In genomic region chr17:51876986-51877385, GRCh38 we compare ENCODE assay signal across 15 cellular contexts.
"Had no signal": no experiment of that assay in that cellular context is flagged by ENCODE, and none has a peak within 500 bp of the region (broad histone marks: within the 10 kb centered on the region; RNA-seq: fewer than 3 reads in every experiment).

No MANE protein-coding gene starts in this region.

- DNase-seq: dermis blood vessel endothelial cell; effector CD4-positive, alpha-beta T cell; effector memory CD4-positive, alpha-beta T cell; foreskin keratinocyte; heart left ventricle; hypothalamus; immature natural killer cell; left cardiac atrium; left lung; left ventricle myocardium superior; lower lobe of right lung; mesenchymal stem cell; mucosa of descending colon had no signal

- H3K36me3 Mint-ChIP-seq: immature natural killer cell, mesothelial cell of epicardium had no signal

- ATAC-seq: foreskin keratinocyte, gastroesophageal sphincter, heart left ventricle, left cardiac atrium, left lung, left ventricle myocardium superior, lower lobe of right lung, mucosa of descending colon had no signal

- H3K4me3 Mint-ChIP-seq: immature natural killer cell, mesothelial cell of epicardium had no signal

- H3K27ac Mint-ChIP-seq: immature natural killer cell, mesothelial cell of epicardium had no signal

- H3K4me1 Mint-ChIP-seq: immature natural killer cell, mesothelial cell of epicardium had no signal

- H3K9me3 Mint-ChIP-seq: mesothelial cell of epicardium had no signal
